Comparison of ENCODE assay signal across 8 cellular contexts in genomic region chr9:136631038-136632000, GRCh38. TPM values are rescaled to one million over a fixed set of nuclear protein-coding genes. Genes with fewer than 3 reads are reported as not detected.
DNase-seq lines count a peak whose midpoint lies in the region; ATAC-seq and TF ChIP-seq lines count a peak whose summit lies in the region.

No MANE protein-coding gene starts in this region.

- CTCF ChIA-PET in BJ (lab: Yijun Ruan, JAX), result interaction anchor here (0.6 to 1.4 kb wide), 15 partner anchors 9 to 144 kb away, joined by 3 to 123 read pairs (median 4); no protein-coding TSS in a partner anchor
- CTCF ChIA-PET in activated CD8-positive, alpha-beta memory T cell treated with anti-CD3 and anti-CD28 coated beads, Interleukin-2, amount 10 ng/mL, durations not matched to agents 7 days and 5 days (lab: Charles Lee), result interaction anchor here (0.6 to 1.4 kb wide), 12 partner anchors 13 to 1323 kb away, joined by 3 to 60 read pairs (median 3); no protein-coding TSS in a partner anchor

- H3K4me3 ChIP-seq in BJ (ENCODE audit: low read depth, low read length), result no peak overlapping the region

- H3K4me3 Mint-ChIP-seq in HFFc6 (no peak overlapping the region), endothelial cell (ENCODE audit: unreplicated experiment) (no peak overlapping the region), naive B cell (no peak overlapping the region)
- no peak overlapping the region for H3K4me3 Mint-ChIP-seq in activated CD8-positive, alpha-beta memory T cell treated with anti-CD3 and anti-CD28 coated beads, Interleukin-2, amount 10 ng/mL, durations not matched to agents 7 days and 5 days

- H3K4me1 Mint-ChIP-seq in HFFc6 (ENCODE audit: low read depth) (peaks cover 7% of the 10 kb centered on the region), endothelial cell (ENCODE audit: unreplicated experiment) (peaks cover 26% of the 10 kb centered on the region), naive B cell (peaks cover 2 to 18% (median 9%) of the 10 kb centered on the region in 3 donors)
- no peaks in the 10 kb centered on the region for H3K4me1 Mint-ChIP-seq in activated CD8-positive, alpha-beta memory T cell treated with anti-CD3 and anti-CD28 coated beads, Interleukin-2, amount 10 ng/mL, durations not matched to agents 7 days and 5 days

- peak; percentile 86 for TF ChIP-seq CTCF in BJ (IDR thresholded peaks at IDR 0.05; ENCODE audit: insufficient read depth, low read depth, low read length)
- peak; percentile 89 for TF ChIP-seq CTCF in HFFc6 (IDR thresholded peaks at IDR 0.05)
- TF ChIP-seq CTCF in endothelial cell (IDR thresholded peaks at IDR 0.05; ENCODE audit: unreplicated experiment), result peak; percentile 72

- no peaks in the 10 kb centered on the region for H3K36me3 ChIP-seq in BJ (ENCODE audit: control insufficient read depth, insufficient read depth, low read length)

- H3K9me3 Mint-ChIP-seq in HFFc6, result no peaks in the 10 kb centered on the region
- no peaks in the 10 kb centered on the region for H3K9me3 Mint-ChIP-seq in activated CD8-positive, alpha-beta memory T cell treated with anti-CD3 and anti-CD28 coated beads, Interleukin-2, amount 10 ng/mL, durations not matched to agents 7 days and 5 days (ENCODE audit: low read depth)
- H3K9me3 Mint-ChIP-seq in endothelial cell (ENCODE audit: unreplicated experiment), result no peaks in the 10 kb centered on the region
- no peaks in the 10 kb centered on the region for H3K9me3 Mint-ChIP-seq in naive B cell

- H3K36me3 Mint-ChIP-seq in HFFc6 (ENCODE audit: low read depth) (no peaks in the 10 kb centered on the region), endothelial cell (ENCODE audit: low read depth, unreplicated experiment) (no peaks in the 10 kb centered on the region), naive B cell (no peaks in the 10 kb centered on the region)
- H3K36me3 Mint-ChIP-seq in activated CD8-positive, alpha-beta memory T cell treated with anti-CD3 and anti-CD28 coated beads, Interleukin-2, amount 10 ng/mL, durations not matched to agents 7 days and 5 days, result no peaks in the 10 kb centered on the region

- H3K27me3 ChIP-seq in BJ (ENCODE audit: control insufficient read depth, insufficient read depth, low read length), result no peaks in the 10 kb centered on the region

- peaks cover 10% of the 10 kb centered on the region for H3K27me3 Mint-ChIP-seq in HFFc6 (ENCODE audit: insufficient read depth)
- H3K27me3 Mint-ChIP-seq in activated CD8-positive, alpha-beta memory T cell treated with anti-CD3 and anti-CD28 coated beads, Interleukin-2, amount 10 ng/mL, durations not matched to agents 7 days and 5 days, result peaks cover 17% of the 10 kb centered on the region
- peaks cover 10% of the 10 kb centered on the region for H3K27me3 Mint-ChIP-seq in endothelial cell (ENCODE audit: unreplicated experiment)
- peaks cover 4 to 36% (median 33%) of the 10 kb centered on the region in 3 donors for H3K27me3 Mint-ChIP-seq in naive B cell

- ATAC-seq in activated CD8-positive, alpha-beta memory T cell treated with anti-CD3 and anti-CD28 coated beads, Interleukin-2, amount 10 ng/mL, durations not matched to agents 7 days and 5 days, result peak; percentile 88
- ATAC-seq in naive B cell (ENCODE audit: low read depth in 2 of 2), result peak; percentile 91 to 94
- ATAC-seq in GM18868 (IDR thresholded peaks at IDR 0.05; ENCODE audit: unreplicated experiment), result no peak

- DNase-seq in BJ (ENCODE audit: low read depth) (no peak), HFFc6 (peak; percentile 63), NOMO-1 (lab: John Stamatoyannopoulos, UW; ENCODE audit: unreplicated experiment in 2 of 2) (peak; percentile 82 to 85), endothelial cell (ENCODE audit: low spot score) (peak; percentile 91), naive B cell (peak; percentile 77)
- DNase-seq in activated CD8-positive, alpha-beta memory T cell treated with anti-CD3 and anti-CD28 coated beads, Interleukin-2, amount 10 ng/mL, durations not matched to agents 7 days and 5 days, result peak; percentile 82
- DNase-seq in stimulated activated CD8-positive, alpha-beta memory T cell treated with anti-CD3 and anti-CD28 coated beads, Interleukin-7, amount 100 ng/mL, for 24 hours (ENCODE audit: low read depth), result peak; percentile 43

- no peak overlapping the region for H3K27ac Mint-ChIP-seq in HFFc6
- no peak overlapping the region for H3K27ac Mint-ChIP-seq in activated CD8-positive, alpha-beta memory T cell treated with anti-CD3 and anti-CD28 coated beads, Interleukin-2, amount 10 ng/mL, durations not matched to agents 7 days and 5 days
- no peak overlapping the region for H3K27ac Mint-ChIP-seq in endothelial cell (ENCODE audit: unreplicated experiment)
- no peak overlapping the region for H3K27ac Mint-ChIP-seq in naive B cell

- POLR2A ChIA-PET in BJ (lab: Charles Lee), result no interaction called here

RNA-seq across cellular contexts. Expression of gene EGFL7, which starts 31.4 kb away (rescaled TPM):
- polyA plus RNA-seq in BJ (2011; rRNA removed) (13.8 and 26.9 TPM in 2 replicates), naive B cell (ENCODE audit: low read depth in 6 of 6) (under 1 TPM in 2 of 6 donors, not detected in 4; 0.33 TPM)
- polyA minus RNA-seq in BJ (2011; rRNA and poly(A)+ RNA removed), result 1.5 and 1.9 TPM in 2 replicates
- 1 to 10 TPM; 3.5 to 6.3 (median 5.6) TPM for total RNA-seq in HFFc6 (2021; fragmentation: NEBNext Ultra II Directional; extraction: Animal tissue kit (Norgen Biotek cat#: 25700))
- total RNA-seq in activated CD8-positive, alpha-beta memory T cell treated with anti-CD3 and anti-CD28 coated beads, Interleukin-2, amount 10 ng/mL, durations not matched to agents 7 days and 5 days, result 1 to 10 TPM in 1 of 2 experiments, under 1 TPM in 1; 0.29 to 1.1 TPM
- 945 TPM for total RNA-seq in endothelial cell (ENCODE audit: unreplicated experiment)

RNA-seq across cellular contexts. Expression of gene AGPAT2, which starts 55.9 kb away (rescaled TPM):
- 48.3 and 68.3 TPM in 2 replicates for polyA plus RNA-seq in BJ (2011; rRNA removed)
- 23.9 and 34.1 TPM in 2 replicates for polyA minus RNA-seq in BJ (2011; rRNA and poly(A)+ RNA removed)
- total RNA-seq in HFFc6 (2021; fragmentation: NEBNext Ultra II Directional; extraction: Animal tissue kit (Norgen Biotek cat#: 25700)), result 10 to 100 TPM; 48.7 to 58.4 (median 54.8) TPM
- total RNA-seq in activated CD8-positive, alpha-beta memory T cell treated with anti-CD3 and anti-CD28 coated beads, Interleukin-2, amount 10 ng/mL, durations not matched to agents 7 days and 5 days, result 10 to 100 TPM; 16.9 to 20.5 TPM
- total RNA-seq in endothelial cell (ENCODE audit: unreplicated experiment), result 38.9 TPM
- 10 to 100 TPM; 36.1 to 59.9 (median 48.0) TPM for polyA plus RNA-seq in naive B cell (ENCODE audit: low read depth in 6 of 6)

Comparison
In these comparisons a context has a peak if more than half of its experiments do, and no peak if none do; other contexts are left out.
1. RNA of gene EGFL7, which starts 31.4 kb away (total RNA-seq): 945 TPM in endothelial cell (single experiment); 3.5 to 6.3 TPM in HFFc6 and 0.29 to 1.1 TPM in activated CD8-positive, alpha-beta memory T cell treated with anti-CD3 and anti-CD28 coated beads, Interleukin-2, amount 10 ng/mL, durations not matched to agents 7 days and 5 days; every median in the first group is over 100 times any median in the second.
2. Peak in every context shown above with its lines, with median percentiles within 50 percentile points of each other: CTCF ChIP-seq.